Comparison of ENCODE assay signal across 8 cellular contexts in the genomic region with DNA sequence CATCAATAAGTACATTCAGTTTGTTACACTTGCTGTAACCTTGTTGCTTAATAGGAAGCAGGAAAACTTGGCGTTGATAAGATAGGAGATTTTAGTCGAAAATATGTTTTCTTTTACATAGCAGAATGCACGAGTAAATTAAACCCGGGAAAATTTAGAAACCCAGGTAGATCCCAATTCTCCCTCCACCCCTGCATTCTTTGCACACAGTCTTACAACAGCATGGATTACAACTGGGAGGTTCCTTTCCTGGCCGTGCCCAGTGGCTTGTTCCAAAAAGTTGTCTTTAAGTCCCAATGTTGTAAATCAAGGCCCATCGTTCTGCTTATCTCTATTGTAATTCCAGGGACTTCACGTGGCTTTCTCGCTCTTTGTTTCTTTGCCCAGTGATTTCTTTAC. TPM values are rescaled to one million over a fixed set of nuclear protein-coding genes. Genes with fewer than 3 reads are reported as not detected.
DNase-seq lines count a peak whose midpoint lies in the region; ATAC-seq and TF ChIP-seq lines count a peak whose summit lies in the region.

No MANE protein-coding gene starts in this region.

- no peaks in the 10 kb centered on the region for H3K36me3 ChIP-seq in GM06990 (ENCODE audit: control insufficient read depth, insufficient read depth, low read length)
- no peaks in the 10 kb centered on the region for H3K36me3 ChIP-seq in SJCRH30
- H3K36me3 ChIP-seq in esophagus muscularis mucosa = no peaks in the 10 kb centered on the region
- H3K36me3 ChIP-seq in prostate gland = no peaks in the 10 kb centered on the region

- intact Hi-C loops in esophagus muscularis mucosa (cut with DNase I) = no loop called here
- intact Hi-C loops in prostate gland (cut with DNase I) = loop anchor here (5.0 to 10.0 kb wide), 2 partner anchors 716 to 944 kb away; no protein-coding TSS in a partner anchor

- 37% methylated on average over 8 of the region's 8 CpGs for whole genome bisulfite sequencing in esophagus muscularis mucosa
- WGBS in prostate gland = 12% methylated on average over 8 of the region's 8 CpGs

- TF ChIP-seq CTCF in GM06990 (IDR thresholded peaks at IDR 0.05; ENCODE audit: insufficient read depth, low read length, poor library complexity, severe bottlenecking) (no peak), esophagus muscularis mucosa (IDR thresholded peaks at IDR 0.05) (no peak), prostate gland (IDR thresholded peaks at IDR 0.05) (no peak)

- no peak for TF ChIP-seq EP300 in esophagus muscularis mucosa (IDR thresholded peaks at IDR 0.05)

- H3K4me3 ChIP-seq in GM06990 (replicated peaks; ENCODE audit: low read depth, low read length) = peak overlapping the region; percentile 70; the same call in 1 of the 2 replicates
- peak overlapping the region; percentile 93 for H3K4me3 ChIP-seq in SJCRH30
- peak overlapping the region; percentile 70 to 76 (median 72) for H3K4me3 ChIP-seq in esophagus muscularis mucosa
- peak overlapping the region; percentile 61 to 65 for H3K4me3 ChIP-seq in prostate gland

- TF ChIP-seq POLR2A in esophagus muscularis mucosa (IDR thresholded peaks at IDR 0.05; ENCODE audit: low read depth) = no peak
- TF ChIP-seq POLR2A in prostate gland (IDR thresholded peaks at IDR 0.05) = no peak

- ATAC-seq in GM19467 (IDR thresholded peaks at IDR 0.05; ENCODE audit: unreplicated experiment) (no peak), HG03439 (IDR thresholded peaks at IDR 0.05; ENCODE audit: unreplicated experiment) (no peak)

- H3K27me3 ChIP-seq in GM06990 (replicated peaks; ENCODE audit: control insufficient read depth, insufficient read depth, low read length) (no peaks in the 10 kb centered on the region), SJCRH30 (no peaks in the 10 kb centered on the region), esophagus muscularis mucosa (no peaks in the 10 kb centered on the region), prostate gland (replicated peaks; ENCODE audit: insufficient read depth) (no peaks in the 10 kb centered on the region)

- no peak overlapping the region for H3K27ac ChIP-seq in SJCRH30
- peak overlapping the region; percentile 87 to 90 (median 88) for H3K27ac ChIP-seq in esophagus muscularis mucosa (replicated peaks in 1 of 4)
- H3K27ac ChIP-seq in prostate gland = peak overlapping the region; percentile 87 to 90

- H3K9me3 ChIP-seq in SJCRH30 (replicated peaks) (no peaks in the 10 kb centered on the region), esophagus muscularis mucosa (no peaks in the 10 kb centered on the region), prostate gland (no peaks in the 10 kb centered on the region)

- H3K4me1 ChIP-seq in SJCRH30 (peaks cover 12% of the 10 kb centered on the region; the same call in 1 of the 2 replicates), esophagus muscularis mucosa (peaks cover 19 to 28% (median 19%) of the 10 kb centered on the region in 4 donors), prostate gland (replicated peaks) (no peaks in the 10 kb centered on the region)

- DNase-seq in GM06990 (ENCODE audit: extremely low read depth, insufficient read length) = no peak
- no peak for DNase-seq in SJCRH30
- DNase-seq in esophagus muscularis mucosa (ENCODE audit: extremely low spot score) = peak; percentile 17
- DNase-seq in prostate gland (ENCODE audit: low spot score) = no peak
- DNase-seq in NCI-H2029 treated with DMSO at 0.1 percent for 48 hours (lab: John Stamatoyannopoulos, UW) = no peak
- DNase-seq in NOMO-1 (lab: John Stamatoyannopoulos, UW; ENCODE audit: unreplicated experiment in 2 of 2) = no peak

RNA-seq across cellular contexts. Expression of a gene that starts 1.1 kb away (rescaled TPM):
- 45.8 and 46.2 TPM in 2 replicates for total RNA-seq in SJCRH30 (2014; rRNA removed; shearing (Covaris generic))
- total RNA-seq in esophagus muscularis mucosa = 10 to 100 TPM; 10.8 to 14.3 (median 11.8) TPM
- 10 to 100 TPM in 1 of 2 donors, 1 to 10 TPM in 1; 9.0 to 48.5 TPM for total RNA-seq in prostate gland
